Comparison of ENCODE assay signal across 30 cellular contexts in the genomic region with DNA sequence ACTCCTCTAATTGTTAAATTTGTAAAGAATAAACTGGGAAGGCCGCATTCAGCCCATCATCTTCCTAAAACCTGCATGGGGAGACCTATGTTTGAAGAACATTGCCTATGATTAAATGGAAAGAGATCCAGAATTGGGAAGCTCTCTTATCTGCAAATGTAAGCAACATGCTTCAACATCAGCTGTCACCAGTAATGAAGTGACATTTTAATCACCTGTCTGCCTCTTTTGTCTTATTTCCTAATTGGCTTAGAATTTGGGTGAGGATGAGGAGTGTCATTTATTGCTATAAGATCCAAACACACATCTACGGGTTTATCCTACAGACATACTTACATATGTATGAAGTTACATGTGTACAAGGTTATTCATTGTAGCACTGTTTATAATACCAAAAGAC.
"Had no signal": no experiment of that assay in that cellular context is flagged by ENCODE, and none has a peak within 500 bp of the region (broad histone marks: within the 10 kb centered on the region; RNA-seq: fewer than 3 reads in every experiment).

No MANE protein-coding gene starts in this region.

- ATAC-seq: Panc1, Right ventricle myocardium inferior, SK-N-SH treated with all-trans-retinoic acid at 6 μM for 48 hours, T-cell had no signal

- H3K27ac ChIP-seq: KMS-11, PC-9, RWPE1, SJCRH30, SK-N-MC had no signal

- H2AFZ ChIP-seq: PC-9 had no signal

- H3K27me3 ChIP-seq: SJCRH30 had no signal

- H3K9ac ChIP-seq: KMS-11 had no signal

- H3K9me3 ChIP-seq: SJCRH30 had no signal

- H3K36me3 ChIP-seq: SJCRH30 had no signal

- H3K4me2 ChIP-seq: KMS-11, PC-9 had no signal

- H3K4me3 ChIP-seq: PC-9, SJCRH30, SK-N-MC had no signal

- H3K4me1 ChIP-seq: SJCRH30 had no signal

- DNase-seq: Karpas-422, MM.1S, MV-4-11, NCI-H1092, NCI-H1105, NCI-H1417 treated with DMSO at 0.1 percent for 48 hours, NCI-H1436 treated with DMSO at 0.1 percent for 48 hours, NCI-H1694 treated with DMSO at 0.1 percent for 48 hours, NCI-H187 treated with DMSO at 0.1 percent for 48 hours, NCI-H2029, NCI-H2081, NCI-H2171 treated with DMSO at 0.1 percent for 48 hours, NCI-H2227 treated with DMSO at 0.1 percent for 48 hours, NCI-H345, NCI-H446, NCI-H510A treated with DMSO at 0.1 percent for 48 hours, NCI-H526, NCI-H69, NCI-H748 treated with DMSO at 0.1 percent for 48 hours, PC-9, SHP77, SIG-M5, SJCRH30, T-cell had no signal
